ENCODE assay signal across 1 cellular context in the genomic region with DNA sequence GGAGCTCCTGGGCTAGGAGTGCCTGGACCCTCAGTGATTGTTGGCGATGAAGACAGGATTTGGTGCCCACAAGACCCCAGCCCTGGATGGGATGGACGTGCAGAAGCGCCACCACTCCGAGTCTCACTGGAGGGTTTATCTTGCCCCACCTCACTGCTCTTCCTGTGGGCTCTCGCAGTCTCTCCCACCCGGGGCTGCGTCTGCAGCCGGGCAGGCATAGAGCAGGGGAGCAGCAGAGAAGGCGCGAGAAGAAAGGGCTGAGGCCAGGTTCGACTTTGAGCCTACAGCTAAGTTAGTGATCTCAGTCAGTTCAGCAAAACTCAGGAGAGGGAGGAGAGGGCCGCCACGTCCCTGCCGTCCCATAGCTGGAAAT.
TF ChIP-seq lines count a peak whose summit lies in the region.

No MANE protein-coding gene starts in this region.

TF ChIP-seq in GM23338, 12 proteins besides CTCF, POLR2A, EP300 and RAD21 (continued from another document):
- TF ChIP-seq, protein P1, sequence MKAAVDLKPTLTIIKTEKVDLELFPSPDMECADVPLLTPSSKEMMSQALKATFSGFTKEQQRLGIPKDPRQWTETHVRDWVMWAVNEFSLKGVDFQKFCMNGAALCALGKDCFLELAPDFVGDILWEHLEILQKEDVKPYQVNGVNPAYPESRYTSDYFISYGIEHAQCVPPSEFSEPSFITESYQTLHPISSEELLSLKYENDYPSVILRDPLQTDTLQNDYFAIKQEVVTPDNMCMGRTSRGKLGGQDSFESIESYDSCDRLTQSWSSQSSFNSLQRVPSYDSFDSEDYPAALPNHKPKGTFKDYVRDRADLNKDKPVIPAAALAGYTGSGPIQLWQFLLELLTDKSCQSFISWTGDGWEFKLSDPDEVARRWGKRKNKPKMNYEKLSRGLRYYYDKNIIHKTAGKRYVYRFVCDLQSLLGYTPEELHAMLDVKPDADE (IDR thresholded peaks at IDR 0.05), result no peak
- no peak for TF ChIP-seq ZNF114 (CRISPR knock-in tag; IDR thresholded peaks at IDR 0.05)
